ENCODE assay signal across 17 cellular contexts in genomic region chr2:50396301-50396637, GRCh38.
DNase-seq lines count a peak whose midpoint lies in the region; ATAC-seq and TF ChIP-seq lines count a peak whose summit lies in the region.
"Had no signal": no experiment of that assay in that cellular context is flagged by ENCODE, and none has a peak within 500 bp of the region (broad histone marks: within the 10 kb centered on the region; RNA-seq: fewer than 3 reads in every experiment).

No MANE protein-coding gene starts in this region.

- H3K4me3 ChIP-seq in epithelial cell of esophagus (ENCODE audit: low read length), result no peak overlapping the region
- no peak overlapping the region for H3K4me3 ChIP-seq in neural progenitor cell
- H3K4me3 ChIP-seq: BLaER1 had no signal

- H3K27ac Mint-ChIP-seq in neural progenitor cell, result no peak overlapping the region
- H3K27ac Mint-ChIP-seq: CD14-positive monocyte; CD4-positive, alpha-beta memory T cell; HFFc6 had no signal

- ATAC-seq in HG02623 (IDR thresholded peaks at IDR 0.05; ENCODE audit: unreplicated experiment), result no peak
- ATAC-seq: HCT116 had no signal

- H3K4me2 ChIP-seq in neural progenitor cell, result no peak overlapping the region
- H3K4me2 ChIP-seq: BLaER1 had no signal

- DNase-seq in NCI-H345 (lab: John Stamatoyannopoulos, UW) (peak; percentile 35), NCI-H345 treated with DMSO at 0.1 percent for 48 hours (lab: John Stamatoyannopoulos, UW; ENCODE audit: unreplicated experiment) (no peak), DMS79 treated with DMSO at 0.1 percent for 48 hours (lab: John Stamatoyannopoulos, UW) (peak; percentile 96), epithelial cell of esophagus (ENCODE audit: low read depth) (peak; percentile 5), neural progenitor cell (ENCODE audit: low spot score) (no peak), SKM-1 (lab: John Stamatoyannopoulos, UW; ENCODE audit: unreplicated experiment) (no peak)
- DNase-seq: 8988T; CD4-positive, alpha-beta memory T cell; GDM1; GOT3; H7; HFFc6; IMR-90 had no signal

- H3K4me1 Mint-ChIP-seq in neural progenitor cell, result no peaks in the 10 kb centered on the region
- H3K4me1 Mint-ChIP-seq: CD14-positive monocyte; CD4-positive, alpha-beta memory T cell had no signal

- H4K20me1 ChIP-seq in neural progenitor cell (ENCODE audit: low read depth), result no peaks in the 10 kb centered on the region
- H4K20me1 ChIP-seq: BLaER1 had no signal

- H2AFZ ChIP-seq in neural progenitor cell (replicated peaks), result no peak overlapping the region

- H3K4me3 Mint-ChIP-seq in neural progenitor cell, result no peak overlapping the region
- H3K4me3 Mint-ChIP-seq: CD14-positive monocyte; CD4-positive, alpha-beta memory T cell; HFFc6 had no signal

- no peaks in the 10 kb centered on the region for H3K79me2 ChIP-seq in neural progenitor cell (ENCODE audit: low read depth)

- no peaks in the 10 kb centered on the region for H3K9me3 Mint-ChIP-seq in neural progenitor cell
- H3K9me3 Mint-ChIP-seq: CD14-positive monocyte had no signal

- H3K9ac ChIP-seq in neural progenitor cell, result no peak overlapping the region
- H3K9ac ChIP-seq: BLaER1 had no signal

- peaks cover 11% of the 10 kb centered on the region for H3K4me1 ChIP-seq in neural progenitor cell
- H3K4me1 ChIP-seq: BLaER1 had no signal

- H3K27me3 ChIP-seq in neural progenitor cell, result no peaks in the 10 kb centered on the region
- H3K27me3 ChIP-seq: BLaER1 had no signal

- H3K36me3 Mint-ChIP-seq in neural progenitor cell, result no peaks in the 10 kb centered on the region
- H3K36me3 Mint-ChIP-seq: CD14-positive monocyte; CD4-positive, alpha-beta memory T cell had no signal

- no peaks in the 10 kb centered on the region for H3K9me3 ChIP-seq in neural progenitor cell (ENCODE audit: low read depth)
- H3K9me3 ChIP-seq: BLaER1 had no signal

- H3K27me3 Mint-ChIP-seq in neural progenitor cell (ENCODE audit: insufficient read depth, low read depth), result no peaks in the 10 kb centered on the region
- H3K27me3 Mint-ChIP-seq: CD4-positive, alpha-beta memory T cell had no signal

- H3K27ac ChIP-seq in neural progenitor cell, result no peak overlapping the region
- H3K27ac ChIP-seq: BLaER1 had no signal

- no peaks in the 10 kb centered on the region for H3F3A ChIP-seq in neural progenitor cell (ENCODE audit: low read depth)

- no peaks in the 10 kb centered on the region for H3K36me3 ChIP-seq in neural progenitor cell
- H3K36me3 ChIP-seq: BLaER1 had no signal

- no peak for TF ChIP-seq CTCF in epithelial cell of esophagus (IDR thresholded peaks at IDR 0.05; ENCODE audit: insufficient read depth, low read depth, low read length, missing control alignments)
- no peak for TF ChIP-seq CTCF in neural progenitor cell (IDR thresholded peaks at IDR 0.05)

Comparison
In these comparisons a context has a peak if more than half of its experiments do, and no peak if none do; other contexts are left out.
1. DNase-seq: peak in NCI-H345 (single experiment), DMS79 treated with DMSO at 0.1 percent for 48 hours (single experiment) and epithelial cell of esophagus (single experiment); none in NCI-H345 treated with DMSO at 0.1 percent for 48 hours (single experiment), neural progenitor cell (single experiment) and SKM-1 (single experiment).